ENCODE assay signal across 20 cellular contexts in the genomic region with DNA sequence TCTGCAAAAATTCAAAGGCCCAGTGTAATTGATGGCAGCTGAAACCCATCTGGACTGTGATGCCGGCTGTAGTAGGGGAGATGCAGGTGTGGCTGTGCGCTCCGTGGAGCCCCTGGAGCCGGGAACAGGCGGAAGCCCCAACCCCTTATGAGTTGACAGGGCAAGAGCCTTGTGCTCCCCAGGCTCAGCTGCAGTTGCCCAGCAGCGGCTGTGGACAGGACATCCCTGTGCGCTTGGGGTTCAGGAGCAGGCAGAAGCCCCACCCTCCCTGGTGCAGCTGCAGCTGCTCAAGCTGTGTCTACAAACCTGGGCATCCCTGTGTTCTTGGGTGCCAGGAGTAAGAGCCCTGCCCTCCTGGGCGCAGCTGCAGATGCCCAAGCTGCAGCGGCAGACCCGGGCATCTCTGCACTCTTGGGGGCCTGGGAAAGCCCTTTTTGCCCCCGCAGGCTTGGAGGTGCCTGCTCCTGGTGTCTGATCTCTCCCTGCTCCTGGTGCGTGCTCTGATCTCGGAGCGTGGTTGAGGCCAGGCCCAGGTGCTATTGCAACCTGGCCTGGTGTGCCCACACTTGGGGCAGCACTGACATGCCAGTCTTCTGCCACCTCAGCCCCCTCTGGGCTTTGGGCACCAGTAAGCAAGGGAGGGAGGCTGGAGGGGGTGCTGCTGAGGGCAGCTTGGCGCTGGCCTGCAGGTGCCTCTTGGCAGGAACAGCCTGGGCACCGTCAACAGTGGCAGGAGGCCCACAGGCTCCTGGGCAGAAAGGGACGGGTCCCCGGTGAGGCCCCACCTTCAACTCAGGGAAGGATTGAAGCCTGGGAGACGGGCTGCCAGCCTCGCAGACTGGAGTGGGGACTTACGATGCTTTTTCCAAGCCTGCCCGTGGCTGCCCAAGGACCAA. TPM values are rescaled to one million over a fixed set of nuclear protein-coding genes. Genes with fewer than 3 reads are reported as not detected.
DNase-seq lines count a peak whose midpoint lies in the region; ATAC-seq, FAIRE-seq and TF ChIP-seq lines count a peak whose summit lies in the region.
"Had no signal": no experiment of that assay in that cellular context is flagged by ENCODE, and none has a peak within 500 bp of the region (broad histone marks: within the 10 kb centered on the region; RNA-seq: fewer than 3 reads in every experiment).

No MANE protein-coding gene starts in this region.

- H3K4ac ChIP-seq in H1 (replicated peaks; ENCODE audit: insufficient read length, low read depth, low read length) (no peak overlapping the region), neuronal stem cell (ENCODE audit: low read length) (no peak overlapping the region)

- no peak overlapping the region for H2BK20ac ChIP-seq in H1 (ENCODE audit: low read length)

- ATAC-seq in upper lobe of left lung (ENCODE audit: low FRiP score in 2 of 2) (peak; percentile 17 to 67), HG02840 (IDR thresholded peaks at IDR 0.05; ENCODE audit: low FRiP score, unreplicated experiment) (no peak)
- ATAC-seq: GM12878, GM23338, HepG2 had no signal

- H3K9ac ChIP-seq in H1 (replicated peaks in 1 of 4; ENCODE audit: extremely low read depth in 1 of 4, low read depth in 3 of 4, low read length in 3 of 4) (no peak overlapping the region), neuronal stem cell (ENCODE audit: low read depth, low read length, poor library complexity) (peak overlapping the region; percentile 44)
- H3K9ac ChIP-seq: BLaER1 had no signal

- no peak for TF ChIP-seq CTCF in H1 (IDR thresholded peaks at IDR 0.05; ENCODE audit: control extremely low read depth in 1 of 3, insufficient read depth in 1 of 3, low read depth in 1 of 3, low read length in 3 of 3)
- TF ChIP-seq CTCF in upper lobe of left lung (IDR thresholded peaks at IDR 0.05), result no peak

- H3K27ac ChIP-seq in H1 (ENCODE audit: low read depth, low read length) (no peak overlapping the region), neuronal stem cell (replicated peaks; ENCODE audit: low read length) (no peak overlapping the region), upper lobe of left lung (no peak overlapping the region)
- H3K27ac ChIP-seq: BLaER1 had no signal

- H2AK5ac ChIP-seq in H1 (ENCODE audit: low read depth, low read length) (no peak overlapping the region), neuronal stem cell (ENCODE audit: low read depth, low read length) (no peak overlapping the region)

- no peaks in the 10 kb centered on the region for H3K4me1 ChIP-seq in H1 (replicated peaks in 1 of 4; ENCODE audit: control insufficient read depth in 3 of 4, insufficient read depth in 4 of 4, low read length in 3 of 4)
- H3K4me1 ChIP-seq in neuronal stem cell (ENCODE audit: control insufficient read depth in 2 of 2, insufficient read depth in 1 of 2, low read depth in 1 of 2, low read length in 2 of 2), result no peaks in the 10 kb centered on the region
- H3K4me1 ChIP-seq in upper lobe of left lung, result no peaks in the 10 kb centered on the region
- H3K4me1 ChIP-seq: BLaER1 had no signal

- H3K4me2 ChIP-seq in H1 (ENCODE audit: insufficient read depth in 1 of 2, low read depth in 2 of 2, low read length in 2 of 2) (no peak overlapping the region), neuronal stem cell (ENCODE audit: insufficient read depth, low read length, poor library complexity, severe bottlenecking) (no peak overlapping the region)
- H3K4me2 ChIP-seq: BLaER1, GM23338 had no signal

- no peak for TF ChIP-seq EP300 in H1 (IDR thresholded peaks at IDR 0.05; ENCODE audit: borderline replicate concordance in 1 of 2, low read depth in 2 of 2, low read length in 2 of 2)
- no peak for TF ChIP-seq EP300 in upper lobe of left lung (IDR thresholded peaks at IDR 0.05)

- CTCF ChIA-PET in H1 (lab: Charles Lee; ENCODE audit: partially characterized antibody), result no interaction called here

- no peak overlapping the region for H3K56ac ChIP-seq in H1 (replicated peaks; ENCODE audit: insufficient read length, low read depth, low read length)

- no peaks in the 10 kb centered on the region for H4K20me1 ChIP-seq in H1 (replicated peaks in 1 of 2; ENCODE audit: control insufficient read depth in 1 of 2, insufficient read depth in 2 of 2, low read length in 2 of 2)
- H4K20me1 ChIP-seq: BLaER1 had no signal

- no peaks in the 10 kb centered on the region for H3K79me1 ChIP-seq in H1 (ENCODE audit: low read depth, low read length)
- H3K79me1 ChIP-seq in neuronal stem cell (ENCODE audit: low read depth, low read length), result no peaks in the 10 kb centered on the region

- H3K18ac ChIP-seq in H1 (ENCODE audit: extremely low read depth, low read length) (no peak overlapping the region), neuronal stem cell (ENCODE audit: low read length) (no peak overlapping the region)

- TF ChIP-seq RAD21 in H1 (IDR thresholded peaks at IDR 0.05 in 1 of 2, conservative IDR thresholded peaks at IDR 0.05 in 1 of 2; ENCODE audit: low read depth in 2 of 2, low read length in 2 of 2), result no peak

- no peaks in the 10 kb centered on the region for H3K23me2 ChIP-seq in H1 (ENCODE audit: low read depth, low read length)

- H2BK5ac ChIP-seq in H1 (ENCODE audit: low read depth, low read length) (no peak overlapping the region), neuronal stem cell (ENCODE audit: low read length) (no peak overlapping the region)

- no peak for TF ChIP-seq POLR2A in H1 (IDR thresholded peaks at IDR 0.05; ENCODE audit: control extremely low read depth in 1 of 2, low read depth in 2 of 2, low read length in 2 of 2)
- no peak for TF ChIP-seq POLR2A in upper lobe of left lung (IDR thresholded peaks at IDR 0.05)

- no peak overlapping the region for H2AFZ ChIP-seq in H1 (ENCODE audit: low read length)
- no peak overlapping the region for H2AFZ ChIP-seq in neuronal stem cell (ENCODE audit: low read length)
- H2AFZ ChIP-seq: GM23338 had no signal

- H4K8ac ChIP-seq in H1 (ENCODE audit: extremely low read depth, insufficient read depth, low read length), result 0 out of 2 replicates have a peak overlapping the region, but pooled peaks have one; percentile 68
- H4K8ac ChIP-seq in neuronal stem cell (ENCODE audit: low read depth, low read length), result no peak overlapping the region

- H3K27me3 ChIP-seq in H1 (replicated peaks in 1 of 4; ENCODE audit: control insufficient read depth in 3 of 4, extremely low read depth in 1 of 4, insufficient read depth in 3 of 4, low read length in 3 of 4) (no peaks in the 10 kb centered on the region), neuronal stem cell (ENCODE audit: control insufficient read depth in 3 of 3, insufficient read depth in 3 of 3, low read depth in 1 of 3, low read length in 3 of 3) (no peaks in the 10 kb centered on the region), upper lobe of left lung (no peaks in the 10 kb centered on the region)
- H3K27me3 ChIP-seq: BLaER1 had no signal

- no peaks in the 10 kb centered on the region for H3K79me2 ChIP-seq in H1 (ENCODE audit: control insufficient read depth in 1 of 2, insufficient read depth in 2 of 2, low read length in 2 of 2)

- H4K5ac ChIP-seq in H1 (ENCODE audit: insufficient read length, low read depth, low read length), result no peak overlapping the region

- H3K23ac ChIP-seq in H1 (ENCODE audit: insufficient read length) (no peak overlapping the region), neuronal stem cell (ENCODE audit: low read depth, low read length, poor library complexity) (peak overlapping the region; percentile 43)

- peaks cover 13 to 16% of the 10 kb centered on the region in 2 experiments; a peak in 2 of 4 replicates for H3K9me3 ChIP-seq in H1 (ENCODE audit: insufficient read depth in 2 of 2, low read depth in 1 of 2, low read length in 1 of 2)
- peaks cover 0 to 14% of the 10 kb centered on the region in 2 donors for H3K9me3 ChIP-seq in neuronal stem cell (replicated peaks in 1 of 2; ENCODE audit: control insufficient read depth in 2 of 2, insufficient read depth in 1 of 2, low read depth in 1 of 2, low read length in 2 of 2)
- H3K9me3 ChIP-seq in upper lobe of left lung, result no peaks in the 10 kb centered on the region

- POLR2A ChIA-PET in H1 (lab: Charles Lee; ENCODE audit: partially characterized antibody), result no interaction called here

- DNase-seq in NCI-H748 (lab: John Stamatoyannopoulos, UW; ENCODE audit: unreplicated experiment) (peak; percentile 14), NCI-H748 treated with DMSO at 0.1 percent for 48 hours (lab: John Stamatoyannopoulos, UW) (no peak), H1 (ENCODE audit: low read depth in 1 of 2, low spot score in 2 of 2) (no peak), neuronal stem cell (ENCODE audit: low spot score) (no peak), upper lobe of left lung (peak in 1 of 2 donors; percentile 58), NCI-H146 (lab: John Stamatoyannopoulos, UW) (no peak), kidney glomerular epithelial cell (lab: John Stamatoyannopoulos, UW) (no peak)
- DNase-seq: 8988T; AML-193; CD8-positive, alpha-beta memory T cell; DMS79; H9 had no signal

- H3K14ac ChIP-seq in H1 (ENCODE audit: insufficient read length) (no peak overlapping the region), neuronal stem cell (ENCODE audit: low read length) (peak overlapping the region; percentile 51)

- H2BK120ac ChIP-seq in H1 (replicated peaks; ENCODE audit: low read depth, low read length) (no peak overlapping the region), neuronal stem cell (ENCODE audit: low read depth, low read length) (no peak overlapping the region)

- H3K36me3 ChIP-seq in H1 (ENCODE audit: control insufficient read depth in 2 of 4, insufficient read depth in 4 of 4, low read length in 3 of 4) (no peaks in the 10 kb centered on the region), neuronal stem cell (replicated peaks in 1 of 2; ENCODE audit: control insufficient read depth in 2 of 2, insufficient read depth in 2 of 2, low read length in 2 of 2) (no peaks in the 10 kb centered on the region), upper lobe of left lung (no peaks in the 10 kb centered on the region)
- H3K36me3 ChIP-seq: BLaER1 had no signal

- H2BK12ac ChIP-seq in H1 (ENCODE audit: low read depth, low read length) (no peak overlapping the region), neuronal stem cell (ENCODE audit: low read length) (no peak overlapping the region)

- H4K91ac ChIP-seq in H1 (replicated peaks; ENCODE audit: insufficient read length, low read length), result no peak overlapping the region
- H4K91ac ChIP-seq in neuronal stem cell (ENCODE audit: low read depth, low read length, poor library complexity), result no peak overlapping the region

- no peak overlapping the region for H2BK15ac ChIP-seq in H1 (ENCODE audit: low read length)
- no peak overlapping the region for H2BK15ac ChIP-seq in neuronal stem cell (ENCODE audit: low read length)

- H3K4me3 ChIP-seq in H1 (ENCODE audit: extremely low read depth in 1 of 4, insufficient read depth in 2 of 4, low read depth in 3 of 4, low read length in 4 of 4) (no peak overlapping the region), neuronal stem cell (ENCODE audit: low read length in 2 of 2) (no peak overlapping the region), upper lobe of left lung (no peak overlapping the region)
- H3K4me3 ChIP-seq: BLaER1, GM12878, GM23338 had no signal

- FAIRE-seq in H1 (lab: Jason Lieb, UNC), result no peak
- FAIRE-seq: GM12878, GM18507, HepG2, HTR-8/SVneo had no signal

- 85% methylated on average over 19 of the region's 22 CpGs; no CpG with 5 or more reads in 1 of the 2 experiments for WGBS in H1 (ENCODE audit: extremely low coverage in 1 of 2, insufficient coverage in 1 of 2, insufficient read length in 1 of 2, insufficient replicate concordance in 2 of 2, low coverage in 1 of 2, low lambda C conversion rate in 2 of 2, missing lambda C conversion rate in 1 of 2), 2 experiments
- WGBS in neuronal stem cell (ENCODE audit: extremely low coverage in 2 of 2, insufficient read length in 2 of 2, insufficient replicate concordance in 1 of 2), 2 donors, result no CpG with 5 or more reads among the region's 22 CpGs
- 89 to 100% methylated on average over 3 to 21 of the region's 22 CpGs for WGBS in upper lobe of left lung, 2 donors

RNA-seq across cellular contexts. Expression of a gene that starts 30.3 kb away (rescaled TPM):
- not detected in 2 replicates for total RNA-seq in H1 (2021; fragmentation: NEBNext Ultra II Directional; extraction: Animal tissue kit (Norgen Biotek cat#: 25700))
- not detected in 2 replicates for polyA plus RNA-seq in H1 (2011; rRNA removed)
- not detected for polyA plus RNA-seq in H1 (2011; cell fraction: cytosol; rRNA removed)
- polyA plus RNA-seq in H1 (2011; cell fraction: nucleus; rRNA removed), result not detected
- not detected in 4 replicates for polyA plus RNA-seq in H1 (2012, experiment 1 of 2)
- not detected for polyA plus RNA-seq in H1 (2012, experiment 2 of 2)
- polyA plus RNA-seq in H1 (2013, experiment 1 of 2), result not detected
- not detected for polyA plus RNA-seq in H1 (2013, experiment 2 of 2)
- 0.39 TPM in 1 of 2 replicates, not detected in the other for polyA minus RNA-seq in H1 (2011; rRNA and poly(A)+ RNA removed)
- polyA minus RNA-seq in H1 (2011; cell fraction: cytosol; rRNA and poly(A)+ RNA removed), result not detected
- polyA minus RNA-seq in H1 (2011; cell fraction: nucleus; rRNA and poly(A)+ RNA removed), result 0.90 TPM
- polyA plus RNA-seq in neuronal stem cell (2013, experiment 1 of 2), result not detected
- polyA plus RNA-seq in neuronal stem cell (2013, experiment 2 of 2), result not detected
- total RNA-seq in upper lobe of left lung, result not detected
- total RNA-seq: CD8-positive, alpha-beta memory T cell; G401; GM12878; GM23338; H9; HepG2 had no signal
- polyA plus RNA-seq: CD8-positive, alpha-beta memory T cell; GM12878; GM23338 had no signal
